In the genomic region with DNA sequence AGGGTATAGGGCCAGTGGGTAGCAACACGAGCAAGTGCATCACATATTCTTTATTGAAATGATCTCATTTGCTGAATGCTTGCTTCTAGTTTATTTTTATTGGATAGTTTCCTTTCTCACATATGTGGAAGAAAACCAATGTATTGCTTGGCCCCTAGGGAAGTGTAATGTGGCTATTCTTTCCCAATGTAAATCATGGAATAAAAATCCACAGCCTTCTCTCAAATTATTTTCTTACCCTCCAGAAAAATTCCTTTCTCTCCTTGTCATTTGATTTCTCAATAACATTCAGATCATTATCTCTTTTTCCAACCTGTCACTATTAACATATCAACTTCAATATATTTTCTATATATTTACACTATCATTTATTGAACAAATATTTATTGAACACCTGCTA, we compare ENCODE assay signal across 1 cellular context.
TF ChIP-seq lines count a peak whose summit lies in the region.

No MANE protein-coding gene starts in this region.

TF ChIP-seq in IMR-90, 13 proteins besides CTCF, POLR2A, EP300 and RAD21:
- no peak for TF ChIP-seq FOS (IDR thresholded peaks at IDR 0.05; ENCODE audit: low read depth, low read length)
- TF ChIP-seq BHLHE40 (IDR thresholded peaks at IDR 0.05; ENCODE audit: low read depth, low read length): no peak
- TF ChIP-seq CHD1 (IDR thresholded peaks at IDR 0.05; ENCODE audit: low read depth, low read length): no peak
- no peak for TF ChIP-seq RFX5 (IDR thresholded peaks at IDR 0.05; ENCODE audit: low read depth, low read length)
- TF ChIP-seq MAFK (IDR thresholded peaks at IDR 0.05; ENCODE audit: low read depth, low read length): no peak
- TF ChIP-seq MXI1 (IDR thresholded peaks at IDR 0.05; ENCODE audit: borderline replicate concordance, low read depth, low read length): no peak
- TF ChIP-seq, protein P1, sequence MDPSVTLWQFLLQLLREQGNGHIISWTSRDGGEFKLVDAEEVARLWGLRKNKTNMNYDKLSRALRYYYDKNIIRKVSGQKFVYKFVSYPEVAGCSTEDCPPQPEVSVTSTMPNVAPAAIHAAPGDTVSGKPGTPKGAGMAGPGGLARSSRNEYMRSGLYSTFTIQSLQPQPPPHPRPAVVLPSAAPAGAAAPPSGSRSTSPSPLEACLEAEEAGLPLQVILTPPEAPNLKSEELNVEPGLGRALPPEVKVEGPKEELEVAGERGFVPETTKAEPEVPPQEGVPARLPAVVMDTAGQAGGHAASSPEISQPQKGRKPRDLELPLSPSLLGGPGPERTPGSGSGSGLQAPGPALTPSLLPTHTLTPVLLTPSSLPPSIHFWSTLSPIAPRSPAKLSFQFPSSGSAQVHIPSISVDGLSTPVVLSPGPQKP (IDR thresholded peaks at IDR 0.05; ENCODE audit: borderline replicate concordance, low read depth, low read length): no peak
- TF ChIP-seq CEBPB (IDR thresholded peaks at IDR 0.05; ENCODE audit: low read depth, low read length): no peak
- TF ChIP-seq USF2 (IDR thresholded peaks at IDR 0.05; ENCODE audit: low read depth, low read length): no peak
- TF ChIP-seq MAZ (IDR thresholded peaks at IDR 0.05; ENCODE audit: borderline replicate concordance, low read depth, low read length): no peak
- no peak for TF ChIP-seq NFE2L2 (IDR thresholded peaks at IDR 0.05; ENCODE audit: low read depth, low read length)
- TF ChIP-seq SMC3 (IDR thresholded peaks at IDR 0.05; ENCODE audit: low read depth, low read length): no peak
- TF ChIP-seq RCOR1 (IDR thresholded peaks at IDR 0.05; ENCODE audit: insufficient replicate concordance, low read length): no peak
TF ChIP-seq in IMR-90: peak in this region for 0.
